Comparison of ENCODE assay signal across 12 cellular contexts in genomic region chr12:110687770-110688169, GRCh38. TPM values are rescaled to one million over a fixed set of nuclear protein-coding genes. Genes with fewer than 3 reads are reported as not detected.
DNase-seq lines count a peak whose midpoint lies in the region; ATAC-seq, FAIRE-seq and TF ChIP-seq lines count a peak whose summit lies in the region.
"Had no signal": no experiment of that assay in that cellular context is flagged by ENCODE, and none has a peak within 500 bp of the region (broad histone marks: within the 10 kb centered on the region; RNA-seq: fewer than 3 reads in every experiment).

No MANE protein-coding gene starts in this region.

- WGBS in aorta, 2 donors: 88 to 94% methylated on average over 3 of the region's 3 CpGs

- H3K36me3 Mint-ChIP-seq in CD4-positive, CD25-positive, alpha-beta regulatory T cell: peaks cover 30% of the 10 kb centered on the region
- peaks cover 3% of the 10 kb centered on the region for H3K36me3 Mint-ChIP-seq in activated CD4-positive, alpha-beta memory T cell treated with anti-CD3 and anti-CD28 coated beads, Interleukin-2, amount 10 ng/mL, durations not matched to agents 7 days and 5 days (ENCODE audit: low read depth)

- H3K4me3 Mint-ChIP-seq in CD4-positive, CD25-positive, alpha-beta regulatory T cell: peak overlapping the region; percentile 87 to 92 (median 90)
- peak overlapping the region; percentile 76 for H3K4me3 Mint-ChIP-seq in activated CD4-positive, alpha-beta memory T cell treated with anti-CD3 and anti-CD28 coated beads, Interleukin-2, amount 10 ng/mL, durations not matched to agents 7 days and 5 days

- no peaks in the 10 kb centered on the region for H3K9me3 Mint-ChIP-seq in CD4-positive, CD25-positive, alpha-beta regulatory T cell
- no peaks in the 10 kb centered on the region for H3K9me3 Mint-ChIP-seq in activated CD4-positive, alpha-beta memory T cell treated with anti-CD3 and anti-CD28 coated beads, Interleukin-2, amount 10 ng/mL, durations not matched to agents 7 days and 5 days

- peak overlapping the region; percentile 55 for H3K4me3 ChIP-seq in CD4-positive, CD25-positive, alpha-beta regulatory T cell (ENCODE audit: low read depth, low read length)
- peak overlapping the region; percentile 66 to 80 for H3K4me3 ChIP-seq in mucosa of rectum (ENCODE audit: low read length in 2 of 2)
- no peak overlapping the region for H3K4me3 ChIP-seq in aorta (ENCODE audit: low read length in 2 of 2)

- peaks cover 15% of the 10 kb centered on the region for H3K27me3 Mint-ChIP-seq in CD4-positive, CD25-positive, alpha-beta regulatory T cell
- H3K27me3 Mint-ChIP-seq in activated CD4-positive, alpha-beta memory T cell treated with anti-CD3 and anti-CD28 coated beads, Interleukin-2, amount 10 ng/mL, durations not matched to agents 7 days and 5 days: peaks cover 8% of the 10 kb centered on the region

- peaks cover 7% of the 10 kb centered on the region for H3K36me3 ChIP-seq in CD4-positive, CD25-positive, alpha-beta regulatory T cell (ENCODE audit: control insufficient read depth, insufficient read depth, low read length)
- H3K36me3 ChIP-seq in mucosa of rectum (ENCODE audit: control insufficient read depth in 2 of 2, insufficient read depth in 2 of 2, low read length in 2 of 2) (no peaks in the 10 kb centered on the region), aorta (ENCODE audit: control insufficient read depth in 1 of 2, insufficient read depth in 2 of 2, low read length in 1 of 2) (no peaks in the 10 kb centered on the region)
- H3K36me3 ChIP-seq: HAP-1 had no signal

- CTCF ChIA-PET in activated CD4-positive, alpha-beta memory T cell treated with anti-CD3 and anti-CD28 coated beads, Interleukin-2, amount 10 ng/mL, durations not matched to agents 7 days and 5 days (lab: Charles Lee): interaction anchor here (1.0 kb wide), 1 partner anchor 82 kb away, joined by 3 read pairs; no protein-coding TSS in a partner anchor

- no peaks in the 10 kb centered on the region for H3K27me3 ChIP-seq in CD4-positive, CD25-positive, alpha-beta regulatory T cell (ENCODE audit: control insufficient read depth, insufficient read depth, low read length)
- H3K27me3 ChIP-seq in mucosa of rectum (ENCODE audit: control insufficient read depth in 2 of 2, insufficient read depth in 2 of 2, low read length in 2 of 2): peaks cover 5 to 10% of the 10 kb centered on the region in 2 donors
- no peaks in the 10 kb centered on the region for H3K27me3 ChIP-seq in aorta (ENCODE audit: control insufficient read depth in 1 of 2, insufficient read depth in 2 of 2, low read length in 1 of 2)

- intact Hi-C loops in aorta (cut with DNase I): no loop called here

- H3K4me1 Mint-ChIP-seq in CD4-positive, CD25-positive, alpha-beta regulatory T cell: peaks cover 7 to 70% (median 35%) of the 10 kb centered on the region in 4 donors
- H3K4me1 Mint-ChIP-seq in activated CD4-positive, alpha-beta memory T cell treated with anti-CD3 and anti-CD28 coated beads, Interleukin-2, amount 10 ng/mL, durations not matched to agents 7 days and 5 days: peaks cover 35% of the 10 kb centered on the region

- POLR2A ChIA-PET in activated CD4-positive, alpha-beta memory T cell treated with anti-CD3 and anti-CD28 coated beads, Interleukin-2, amount 10 ng/mL, durations not matched to agents 7 days and 5 days (lab: Charles Lee): no interaction called here

- ATAC-seq in CD4-positive, CD25-positive, alpha-beta regulatory T cell (ENCODE audit: low read depth in 2 of 2): no peak
- no peak for ATAC-seq in GM18517 (IDR thresholded peaks at IDR 0.05; ENCODE audit: unreplicated experiment)
- no peak for ATAC-seq in aorta (ENCODE audit: low FRiP score)

- peak overlapping the region in 1 of 2 donors; percentile 61 for H3K9ac ChIP-seq in mucosa of rectum (ENCODE audit: low read depth in 1 of 2, low read length in 2 of 2)

- peak in 1 of 3 donors; percentile 29 for DNase-seq in CD4-positive, CD25-positive, alpha-beta regulatory T cell
- no peak for DNase-seq in GM12892 (ENCODE audit: insufficient read length)
- DNase-seq in activated CD4-positive, alpha-beta memory T cell treated with anti-CD3 and anti-CD28 coated beads, Interleukin-2, amount 10 ng/mL, durations not matched to agents 7 days and 5 days: no peak
- no peak for DNase-seq in NCI-H2029 treated with DMSO at 0.1 percent for 48 hours (lab: John Stamatoyannopoulos, UW)
- DNase-seq in NCI-H510A treated with DMSO at 0.1 percent for 48 hours (lab: John Stamatoyannopoulos, UW): no peak
- DNase-seq in aorta: no peak
- DNase-seq: mesenchymal stem cell, small intestine had no signal

- TF ChIP-seq POLR2A in GM12892 (IDR thresholded peaks at IDR 0.05; ENCODE audit: low read depth, low read length): no peak

- H3K27ac Mint-ChIP-seq in CD4-positive, CD25-positive, alpha-beta regulatory T cell: peak overlapping the region; percentile 62 to 77 (median 77)
- no peak overlapping the region for H3K27ac Mint-ChIP-seq in activated CD4-positive, alpha-beta memory T cell treated with anti-CD3 and anti-CD28 coated beads, Interleukin-2, amount 10 ng/mL, durations not matched to agents 7 days and 5 days

- H3K9me3 ChIP-seq in CD4-positive, CD25-positive, alpha-beta regulatory T cell (ENCODE audit: control insufficient read depth in 2 of 2, low read length in 2 of 2): no peaks in the 10 kb centered on the region
- H3K9me3 ChIP-seq in mucosa of rectum (ENCODE audit: control insufficient read depth in 2 of 2, low read length in 2 of 2) (no peaks in the 10 kb centered on the region), aorta (ENCODE audit: control insufficient read depth, low read length) (peaks cover 2% of the 10 kb centered on the region)
- H3K9me3 ChIP-seq: HAP-1 had no signal

- peak; percentile 96 for FAIRE-seq in GM12892 (lab: Jason Lieb, UNC)
- FAIRE-seq: RCC 7860, small intestine had no signal

- H3K27ac ChIP-seq in CD4-positive, CD25-positive, alpha-beta regulatory T cell (ENCODE audit: insufficient read depth, low read length, poor library complexity, severe bottlenecking): no peak overlapping the region
- H3K27ac ChIP-seq in mucosa of rectum (ENCODE audit: low read depth in 2 of 2, low read length in 2 of 2) (no peak overlapping the region), aorta (ENCODE audit: low read depth in 1 of 2, low read length in 2 of 2) (no peak overlapping the region)

- H3K4me1 ChIP-seq in CD4-positive, CD25-positive, alpha-beta regulatory T cell (ENCODE audit: control insufficient read depth, insufficient read depth, low read length, poor library complexity, severe bottlenecking): peaks cover 29% of the 10 kb centered on the region
- H3K4me1 ChIP-seq in mucosa of rectum (ENCODE audit: control insufficient read depth in 2 of 2, insufficient read depth in 2 of 2, low read length in 2 of 2): peaks cover 13 to 19% of the 10 kb centered on the region in 2 donors
- no peaks in the 10 kb centered on the region for H3K4me1 ChIP-seq in aorta (ENCODE audit: control insufficient read depth in 1 of 2, insufficient read depth in 2 of 2, low read length in 2 of 2)

RNA-seq across cellular contexts. Expression of gene HVCN1, which starts 1.1 kb away (rescaled TPM):
- 6.1 TPM for total RNA-seq in CD4-positive, CD25-positive, alpha-beta regulatory T cell
- 10 to 100 TPM; 19.8 to 50.0 (median 34.8) TPM for polyA plus RNA-seq in CD4-positive, CD25-positive, alpha-beta regulatory T cell
- polyA plus RNA-seq in GM12892 (2012; ENCODE audit: missing spikeins): 108 TPM
- 10 to 100 TPM; 11.6 to 12.9 TPM for total RNA-seq in activated CD4-positive, alpha-beta memory T cell treated with anti-CD3 and anti-CD28 coated beads, Interleukin-2, amount 10 ng/mL, durations not matched to agents 7 days and 5 days
- 10 to 100 TPM in 1 of 2 donors, 1 to 10 TPM in 1; 4.1 to 10.1 TPM for total RNA-seq in aorta
- polyA plus RNA-seq in aorta: 1 to 10 TPM; 6.0 to 8.6 TPM

RNA-seq across cellular contexts. Expression of gene PPP1CC, which starts 54.9 kb away (rescaled TPM):
- 166 TPM for total RNA-seq in CD4-positive, CD25-positive, alpha-beta regulatory T cell
- polyA plus RNA-seq in CD4-positive, CD25-positive, alpha-beta regulatory T cell: 100 to 1,000 TPM; 166 to 177 (median 175) TPM
- 193 TPM for polyA plus RNA-seq in GM12892 (2012; ENCODE audit: missing spikeins)
- total RNA-seq in activated CD4-positive, alpha-beta memory T cell treated with anti-CD3 and anti-CD28 coated beads, Interleukin-2, amount 10 ng/mL, durations not matched to agents 7 days and 5 days: 100 to 1,000 TPM; 221 to 230 TPM
- 10 to 100 TPM; 73.8 to 85.8 TPM for total RNA-seq in aorta
- 100 to 1,000 TPM in 1 of 2 donors, 10 to 100 TPM in 1; 84.4 to 178 TPM for polyA plus RNA-seq in aorta

Comparison
In these comparisons a context has a peak if more than half of its experiments do, and no peak if none do; other contexts are left out.
1. H3K4me3 ChIP-seq: peak in CD4-positive, CD25-positive, alpha-beta regulatory T cell (single experiment) and mucosa of rectum (2 of 2); none in aorta (0 of 2).